Comparison of ENCODE assay signal across 10 cellular contexts in the genomic region with DNA sequence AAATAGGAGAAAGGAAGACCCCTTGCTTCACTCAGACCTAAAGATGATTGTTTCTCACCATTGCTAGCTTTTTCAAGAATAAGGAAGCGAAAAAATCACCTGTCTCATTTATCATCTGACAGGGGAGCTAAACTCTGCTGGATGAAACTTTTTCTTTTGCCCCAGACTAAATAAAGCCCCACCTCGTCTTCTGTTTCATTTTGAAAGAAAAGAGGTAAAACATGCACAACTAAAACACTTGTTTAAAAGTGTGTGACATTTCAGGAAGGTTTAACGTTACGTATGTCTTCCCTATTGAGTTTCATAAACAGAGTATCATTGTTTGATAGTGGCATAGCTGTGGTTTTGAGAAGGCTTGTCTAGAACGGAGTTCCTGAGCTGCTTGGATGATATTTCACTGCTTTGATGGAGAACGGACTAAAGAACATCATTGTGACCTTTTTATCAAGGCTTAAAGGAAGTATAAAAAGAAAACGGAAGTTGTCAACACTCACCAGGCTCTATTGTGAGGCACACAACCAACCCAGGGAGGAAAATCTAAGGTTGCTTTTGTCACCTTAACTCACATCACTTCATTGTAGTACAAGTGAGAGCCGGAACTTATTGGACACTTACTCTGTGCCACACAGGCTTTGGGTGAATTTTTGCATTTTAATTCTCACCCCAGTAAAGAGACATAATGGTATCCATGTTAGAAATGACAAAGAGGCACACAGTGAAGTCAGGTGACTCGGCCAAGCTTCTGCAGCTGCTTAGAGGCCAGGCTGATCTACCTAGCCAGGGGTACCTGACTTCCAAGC. TPM values are rescaled to one million over a fixed set of nuclear protein-coding genes. Genes with fewer than 3 reads are reported as not detected.
DNase-seq lines count a peak whose midpoint lies in the region; ATAC-seq, FAIRE-seq and TF ChIP-seq lines count a peak whose summit lies in the region.
"Had no signal": no experiment of that assay in that cellular context is flagged by ENCODE, and none has a peak within 500 bp of the region (broad histone marks: within the 10 kb centered on the region; RNA-seq: fewer than 3 reads in every experiment).

No MANE protein-coding gene starts in this region.

- POLR2A ChIA-PET in WTC11 (lab: Charles Lee), result no interaction called here

- H3K4me1 Mint-ChIP-seq in activated naive CD8-positive, alpha-beta T cell treated with anti-CD3 and anti-CD28 coated beads for 36 hours, result peaks cover 22% of the 10 kb centered on the region
- peaks cover 12% of the 10 kb centered on the region for H3K4me1 Mint-ChIP-seq in WTC11

- H3K9me3 Mint-ChIP-seq in activated naive CD8-positive, alpha-beta T cell treated with anti-CD3 and anti-CD28 coated beads for 36 hours, result no peaks in the 10 kb centered on the region
- no peaks in the 10 kb centered on the region for H3K9me3 Mint-ChIP-seq in WTC11

- peak overlapping the region; percentile 66 for H3K4me3 Mint-ChIP-seq in activated naive CD8-positive, alpha-beta T cell treated with anti-CD3 and anti-CD28 coated beads for 36 hours
- H3K4me3 Mint-ChIP-seq in WTC11, result no peak overlapping the region

- TF ChIP-seq CTCF in WTC11 (IDR thresholded peaks at IDR 0.05), result no peak

- peaks cover 3% of the 10 kb centered on the region for H3K36me3 Mint-ChIP-seq in activated naive CD8-positive, alpha-beta T cell treated with anti-CD3 and anti-CD28 coated beads for 36 hours
- no peaks in the 10 kb centered on the region for H3K36me3 Mint-ChIP-seq in WTC11

- peak; percentile 8 for DNase-seq in stimulated activated CD4-positive, alpha-beta T cell treated with anti-CD3 and anti-CD28 coated beads, Interleukin-4, amount 100 ng/mL, for 1 hour
- no peak for DNase-seq in stimulated activated CD4-positive, alpha-beta T cell treated with anti-CD3 and anti-CD28 coated beads, Interleukin-4, amount 100 ng/mL, for 4 hours
- no peak for DNase-seq in activated naive CD8-positive, alpha-beta T cell treated with anti-CD3 and anti-CD28 coated beads for 36 hours
- peak; percentile 48 for DNase-seq in urothelium cell line (ENCODE audit: low spot score)
- no peak for DNase-seq in WTC11 (ENCODE audit: low spot score)
- no peak for DNase-seq in COR-L47 (lab: John Stamatoyannopoulos, UW)
- DNase-seq in AG08396 (ENCODE audit: low spot score), result no peak
- DNase-seq: DND-41, foreskin fibroblast had no signal

- H3K27me3 Mint-ChIP-seq in activated naive CD8-positive, alpha-beta T cell treated with anti-CD3 and anti-CD28 coated beads for 36 hours, result no peaks in the 10 kb centered on the region
- no peaks in the 10 kb centered on the region; the same call in 1 of the 2 replicates for H3K27me3 Mint-ChIP-seq in WTC11 (ENCODE audit: low read depth)

- FAIRE-seq in urothelium cell line (lab: Jason Lieb, UNC), result peak; percentile 83

- ATAC-seq in HG03108 (IDR thresholded peaks at IDR 0.05; ENCODE audit: unreplicated experiment) (peak; percentile 72), WTC11 (no peak)

- CTCF ChIA-PET in WTC11 (lab: Charles Lee), result no interaction called here

- H3K27ac Mint-ChIP-seq in activated naive CD8-positive, alpha-beta T cell treated with anti-CD3 and anti-CD28 coated beads for 36 hours, result peak overlapping the region; percentile 93
- H3K27ac Mint-ChIP-seq in WTC11, result no peak overlapping the region

TF ChIP-seq in WTC11, 78 proteins besides CTCF, POLR2A, EP300 and RAD21:
- TF ChIP-seq, protein P1, sequence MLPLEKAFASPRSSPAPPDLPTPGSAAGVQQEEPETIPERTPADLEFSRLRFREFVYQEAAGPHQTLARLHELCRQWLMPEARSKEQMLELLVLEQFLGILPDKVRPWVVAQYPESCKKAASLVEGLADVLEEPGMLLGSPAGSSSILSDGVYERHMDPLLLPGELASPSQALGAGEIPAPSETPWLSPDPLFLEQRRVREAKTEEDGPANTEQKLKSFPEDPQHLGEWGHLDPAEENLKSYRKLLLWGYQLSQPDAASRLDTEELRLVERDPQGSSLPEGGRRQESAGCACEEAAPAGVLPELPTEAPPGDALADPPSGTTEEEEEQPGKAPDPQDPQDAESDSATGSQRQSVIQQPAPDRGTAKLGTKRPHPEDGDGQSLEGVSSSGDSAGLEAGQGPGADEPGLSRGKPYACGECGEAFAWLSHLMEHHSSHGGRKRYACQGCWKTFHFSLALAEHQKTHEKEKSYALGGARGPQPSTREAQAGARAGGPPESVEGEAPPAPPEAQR (CRISPR knock-in tag; IDR thresholded peaks at IDR 0.05), result no peak
TF ChIP-seq in WTC11: peak in this region for 0.

RNA-seq across cellular contexts. Expression of a gene that starts 29.5 kb away (rescaled TPM):
- total RNA-seq in activated naive CD8-positive, alpha-beta T cell treated with anti-CD3 and anti-CD28 coated beads for 36 hours, result under 1 TPM; 0.54 to 0.74 TPM
- 0.20 to 0.60 TPM (median 0.23 TPM) in 3 replicates for total RNA-seq in WTC11 (2021)

Comparison
In these comparisons a context has a peak if more than half of its experiments do, and no peak if none do; other contexts are left out.
1. DNase-seq: peak in stimulated activated CD4-positive, alpha-beta T cell treated with anti-CD3 and anti-CD28 coated beads, Interleukin-4, amount 100 ng/mL, for 1 hour (single experiment) and urothelium cell line (single experiment); none in stimulated activated CD4-positive, alpha-beta T cell treated with anti-CD3 and anti-CD28 coated beads, Interleukin-4, amount 100 ng/mL, for 4 hours (0 of 2), activated naive CD8-positive, alpha-beta T cell treated with anti-CD3 and anti-CD28 coated beads for 36 hours (single experiment), WTC11 (single experiment), COR-L47 (single experiment) and AG08396 (single experiment).